Comparison of ENCODE assay signal across 10 cellular contexts in genomic region chr15:60529332-60529731, GRCh38.
"Had no signal": no experiment of that assay in that cellular context is flagged by ENCODE, and none has a peak within 500 bp of the region (broad histone marks: within the 10 kb centered on the region; RNA-seq: fewer than 3 reads in every experiment).

No MANE protein-coding gene starts in this region.

- ATAC-seq: activated CD8-positive, alpha-beta memory T cell treated with anti-CD3 and anti-CD28 coated beads, Interleukin-2, amount 10 ng/mL, durations not matched to agents 7 days and 5 days had no signal

- H3K27me3 Mint-ChIP-seq: activated CD8-positive, alpha-beta memory T cell treated with anti-CD3 and anti-CD28 coated beads, Interleukin-2, amount 10 ng/mL, durations not matched to agents 7 days and 5 days had no signal

- DNase-seq: activated CD8-positive, alpha-beta memory T cell treated with anti-CD3 and anti-CD28 coated beads, Interleukin-2, amount 10 ng/mL, durations not matched to agents 7 days and 5 days; activated naive CD4-positive, alpha-beta T cell; adrenal gland; hippocampal formation; right cardiac atrium; small intestine had no signal

- H3K9me3 ChIP-seq: adrenal gland, tibial nerve, vagina had no signal

- H3K27ac Mint-ChIP-seq: activated CD8-positive, alpha-beta memory T cell treated with anti-CD3 and anti-CD28 coated beads, Interleukin-2, amount 10 ng/mL, durations not matched to agents 7 days and 5 days had no signal

- H3K27me3 ChIP-seq: adrenal gland, tibial nerve, vagina had no signal

- H3K27ac ChIP-seq: coronary artery, parathyroid adenoma, tibial nerve, vagina had no signal

- H3K4me3 Mint-ChIP-seq: activated CD8-positive, alpha-beta memory T cell treated with anti-CD3 and anti-CD28 coated beads, Interleukin-2, amount 10 ng/mL, durations not matched to agents 7 days and 5 days had no signal
